11 cellular contexts compared by ENCODE assay signal in genomic region chr10:6530211-6530840, GRCh38. TPM values are rescaled to one million over a fixed set of nuclear protein-coding genes. Genes with fewer than 3 reads are reported as not detected.
DNase-seq lines count a peak whose midpoint lies in the region; ATAC-seq lines count a peak whose summit lies in the region.
"Had no signal": no experiment of that assay in that cellular context is flagged by ENCODE, and none has a peak within 500 bp of the region (broad histone marks: within the 10 kb centered on the region; RNA-seq: fewer than 3 reads in every experiment).

No MANE protein-coding gene starts in this region.

- H3K27me3 ChIP-seq in effector memory CD4-positive, alpha-beta T cell (replicated peaks; ENCODE audit: control insufficient read depth, insufficient read depth, low read length, poor library complexity, severe bottlenecking) = no peaks in the 10 kb centered on the region

- no peaks in the 10 kb centered on the region for H3K9me3 Mint-ChIP-seq in T-cell
- H3K9me3 Mint-ChIP-seq: naive B cell had no signal

- ATAC-seq in T-cell (replicated peaks in 1 of 4) = peak; percentile 96 to 98 (median 97)
- no peak for ATAC-seq in GM18909 (IDR thresholded peaks at IDR 0.05; ENCODE audit: poor library complexity, unreplicated experiment)
- ATAC-seq: GM12878 had no signal

- peaks cover 41% of the 10 kb centered on the region for H3K36me3 Mint-ChIP-seq in T-cell
- H3K36me3 Mint-ChIP-seq: naive B cell had no signal

- H3K4me3 Mint-ChIP-seq in T-cell = peak overlapping the region; percentile 83 to 90 (median 83)
- H3K4me3 Mint-ChIP-seq: naive B cell had no signal

- CTCF ChIA-PET in T-cell (lab: Charles Lee) = interaction anchor here (0.7 to 3.4 kb wide), 10 partner anchors 13 to 77 kb away, joined by 3 to 19 read pairs (median 6); partner anchors contain the start of gene PRKCQ (in 1 of the 2)

- peak overlapping the region; percentile 73 for H3K27ac ChIP-seq in effector memory CD4-positive, alpha-beta T cell (ENCODE audit: insufficient read depth, low read length, poor library complexity, severe bottlenecking)

- POLR2A ChIA-PET in T-cell (lab: Charles Lee) = interaction anchor here (0.6 to 1.2 kb wide), 7 partner anchors 10 to 136 kb away, joined by 3 to 7 read pairs (median 3); no protein-coding TSS in a partner anchor

- H3K4me1 Mint-ChIP-seq in T-cell = peaks cover 91 to 93% (median 93%) of the 10 kb centered on the region in 3 donors
- H3K4me1 Mint-ChIP-seq: naive B cell had no signal

- H3K4me1 ChIP-seq in effector memory CD4-positive, alpha-beta T cell (ENCODE audit: control insufficient read depth, insufficient read depth, low read length, poor library complexity, severe bottlenecking) = peaks cover 49% of the 10 kb centered on the region

- peaks cover 7% of the 10 kb centered on the region for H3K36me3 ChIP-seq in effector memory CD4-positive, alpha-beta T cell (ENCODE audit: control insufficient read depth, insufficient read depth, low read length)

- no peaks in the 10 kb centered on the region for H3K9me3 ChIP-seq in effector memory CD4-positive, alpha-beta T cell (ENCODE audit: control insufficient read depth, low read length)

- DNase-seq in T-cell = peak; percentile 62 to 90 (median 81)
- peak; percentile 55 for DNase-seq in activated T-cell treated with anti-CD3 and anti-CD28 coated beads for 1 hour (ENCODE audit: low read depth)
- DNase-seq in effector memory CD4-positive, alpha-beta T cell = peak; percentile 52 to 70 (median 57)
- peak; percentile 50 for DNase-seq in stimulated activated CD8-positive, alpha-beta memory T cell treated with anti-CD3 and anti-CD28 coated beads, Interleukin-12 subunit alpha, Interleukin-12 subunit beta, amount 100 ng/mL, for 24 hours (ENCODE audit: extremely low read depth)
- DNase-seq in DMS53 treated with DMSO at 0.1 percent for 48 hours (lab: John Stamatoyannopoulos, UW; ENCODE audit: unreplicated experiment) = no peak
- no peak for DNase-seq in retina
- DNase-seq in islet precursor cell = no peak
- DNase-seq: cortex of kidney, naive B cell had no signal

- H3K4me3 ChIP-seq in effector memory CD4-positive, alpha-beta T cell (ENCODE audit: insufficient read depth, low read depth, low read length, poor library complexity, severe bottlenecking) = peak overlapping the region; percentile 33
- H3K4me3 ChIP-seq: GM12878 had no signal

- H3K27me3 Mint-ChIP-seq in T-cell = no peaks in the 10 kb centered on the region
- H3K27me3 Mint-ChIP-seq: naive B cell had no signal

- H3K27ac Mint-ChIP-seq in T-cell = peak overlapping the region; percentile 99 to 100

RNA-seq across cellular contexts. Expression of gene PRKCQ, which starts 49.8 kb away (rescaled TPM):
- 10 to 100 TPM; 60.3 to 67.4 (median 61.6) TPM for total RNA-seq in T-cell

Comparison
In these comparisons a context has a peak if more than half of its experiments do, and no peak if none do; other contexts are left out.
1. DNase-seq: peak in T-cell (34 of 34), activated T-cell treated with anti-CD3 and anti-CD28 coated beads for 1 hour (single experiment), effector memory CD4-positive, alpha-beta T cell (3 of 3) and stimulated activated CD8-positive, alpha-beta memory T cell treated with anti-CD3 and anti-CD28 coated beads, Interleukin-12 subunit alpha, Interleukin-12 subunit beta, amount 100 ng/mL, for 24 hours (single experiment); none in DMS53 treated with DMSO at 0.1 percent for 48 hours (single experiment), retina (single experiment) and islet precursor cell (single experiment).